In genomic region chr18:3266062-3266608, GRCh38 we compare ENCODE assay signal across 16 cellular contexts. TPM values are rescaled to one million over a fixed set of nuclear protein-coding genes. Genes with fewer than 3 reads are reported as not detected.
A peak's percentile ranks its signal among the peaks of the same experiment; 100 is the strongest.
DNase-seq lines count a peak whose midpoint lies in the region; ATAC-seq and TF ChIP-seq lines count a peak whose summit lies in the region.
"Had no signal": no experiment of that assay in that cellular context is flagged by ENCODE, and none has a peak within 500 bp of the region (broad histone marks: within the 10 kb centered on the region; RNA-seq: fewer than 3 reads in every experiment).

No MANE protein-coding gene starts in this region.

- H3K4me1 Mint-ChIP-seq in activated T-cell treated with anti-CD3 and anti-CD28 coated beads, Interleukin-2, amount 50 U/mL, for 72 hours (ENCODE audit: low read depth): peaks cover 75% of the 10 kb centered on the region
- peaks cover 56% of the 10 kb centered on the region for H3K4me1 Mint-ChIP-seq in activated naive CD8-positive, alpha-beta T cell treated with anti-CD3 and anti-CD28 coated beads, Interleukin-2, amount 10 ng/mL, durations not matched to agents 7 days and 5 days
- H3K4me1 Mint-ChIP-seq in immature natural killer cell: peaks cover 86 to 90% of the 10 kb centered on the region in 2 donors

- no peaks in the 10 kb centered on the region for H3K36me3 ChIP-seq in suprapubic skin
- H3K36me3 ChIP-seq: upper lobe of left lung had no signal

- peak overlapping the region; percentile 67 for H3K27ac Mint-ChIP-seq in activated T-cell treated with anti-CD3 and anti-CD28 coated beads, Interleukin-2, amount 50 U/mL, for 72 hours
- no peak overlapping the region for H3K27ac Mint-ChIP-seq in activated naive CD8-positive, alpha-beta T cell treated with anti-CD3 and anti-CD28 coated beads, Interleukin-2, amount 10 ng/mL, durations not matched to agents 7 days and 5 days
- peak overlapping the region; percentile 71 to 99 (median 82) for H3K27ac Mint-ChIP-seq in immature natural killer cell
- H3K27ac Mint-ChIP-seq: WTC11 had no signal

- H3K4me3 Mint-ChIP-seq in activated T-cell treated with anti-CD3 and anti-CD28 coated beads, Interleukin-2, amount 50 U/mL, for 72 hours: peak overlapping the region; percentile 59 to 70
- peak overlapping the region; percentile 8 for H3K4me3 Mint-ChIP-seq in activated naive CD8-positive, alpha-beta T cell treated with anti-CD3 and anti-CD28 coated beads, Interleukin-2, amount 10 ng/mL, durations not matched to agents 7 days and 5 days
- peak overlapping the region; percentile 16 to 61 (median 51) for H3K4me3 Mint-ChIP-seq in immature natural killer cell
- H3K4me3 Mint-ChIP-seq: WTC11 had no signal

- no peaks in the 10 kb centered on the region for H3K9me3 Mint-ChIP-seq in activated T-cell treated with anti-CD3 and anti-CD28 coated beads, Interleukin-2, amount 50 U/mL, for 72 hours
- no peaks in the 10 kb centered on the region for H3K9me3 Mint-ChIP-seq in activated naive CD8-positive, alpha-beta T cell treated with anti-CD3 and anti-CD28 coated beads, Interleukin-2, amount 10 ng/mL, durations not matched to agents 7 days and 5 days
- no peaks in the 10 kb centered on the region for H3K9me3 Mint-ChIP-seq in immature natural killer cell
- H3K9me3 Mint-ChIP-seq: nephron, WTC11 had no signal

- no peaks in the 10 kb centered on the region for H3K27me3 Mint-ChIP-seq in activated T-cell treated with anti-CD3 and anti-CD28 coated beads, Interleukin-2, amount 50 U/mL, for 72 hours (ENCODE audit: low read depth)
- no peaks in the 10 kb centered on the region for H3K27me3 Mint-ChIP-seq in activated naive CD8-positive, alpha-beta T cell treated with anti-CD3 and anti-CD28 coated beads, Interleukin-2, amount 10 ng/mL, durations not matched to agents 7 days and 5 days
- peaks cover 11 to 17% (median 13%) of the 10 kb centered on the region in 3 donors for H3K27me3 Mint-ChIP-seq in immature natural killer cell (ENCODE audit: low read depth in 3 of 3)

- POLR2A ChIA-PET in activated naive CD8-positive, alpha-beta T cell treated with anti-CD3 and anti-CD28 coated beads, Interleukin-2, amount 10 ng/mL, durations not matched to agents 7 days and 5 days (lab: Charles Lee): no interaction called here

- no peak for DNase-seq in activated T-cell treated with anti-CD3 and anti-CD28 coated beads, Interleukin-2, amount 50 U/mL, for 72 hours
- no peak for DNase-seq in activated T-cell treated with anti-CD3 and anti-CD28 coated beads, Interleukin-2, amount 50 U/mL, for 1 hour
- DNase-seq in activated naive CD8-positive, alpha-beta T cell treated with anti-CD3 and anti-CD28 coated beads, Interleukin-2, amount 10 ng/mL, durations not matched to agents 7 days and 5 days: no peak
- DNase-seq in immature natural killer cell (no peak), suprapubic skin (ENCODE audit: low spot score in 2 of 2) (no peak), C1 segment of cervical spinal cord (lab: John Stamatoyannopoulos, UW) (no peak), GM03348 (ENCODE audit: low spot score) (no peak)
- DNase-seq in NK-92 treated with Interleukin-12 subunit alpha and Interleukin-12 subunit beta, amount 100 ng/mL, for 24 hours (lab: John Stamatoyannopoulos, UW): no peak
- DNase-seq: activated gamma-delta T cell treated with Interleukin-2 at 50 U/mL for 16 hours, NCI-H1092, NCI-H524, small intestine, upper lobe of left lung had no signal

- 43% methylated on average over 7 of the region's 7 CpGs for WGBS in suprapubic skin

- H3K27me3 ChIP-seq in suprapubic skin: no peaks in the 10 kb centered on the region
- H3K27me3 ChIP-seq: SJSA1, upper lobe of left lung had no signal

- H3K9me3 ChIP-seq in suprapubic skin: no peaks in the 10 kb centered on the region
- H3K9me3 ChIP-seq: SJSA1, upper lobe of left lung had no signal

- TF ChIP-seq POLR2A in suprapubic skin (IDR thresholded peaks at IDR 0.05): no peak

- peak overlapping the region; percentile 6 for H3K4me3 ChIP-seq in suprapubic skin
- H3K4me3 ChIP-seq: SJSA1 had no signal

- TF ChIP-seq EP300 in suprapubic skin (IDR thresholded peaks at IDR 0.05): no peak

- peak overlapping the region; percentile 65 for H3K27ac ChIP-seq in suprapubic skin
- H3K27ac ChIP-seq: SJSA1 had no signal

- ATAC-seq in activated T-cell treated with anti-CD3 and anti-CD28 coated beads, Interleukin-2, amount 50 U/mL, for 72 hours (replicated peaks in 1 of 2): no peak
- no peak for ATAC-seq in activated naive CD8-positive, alpha-beta T cell treated with anti-CD3 and anti-CD28 coated beads, Interleukin-2, amount 10 ng/mL, durations not matched to agents 7 days and 5 days (ENCODE audit: low read depth)
- ATAC-seq: WTC11 had no signal

- peaks cover 73% of the 10 kb centered on the region for H3K4me1 ChIP-seq in suprapubic skin

- no peak for TF ChIP-seq CTCF in suprapubic skin (IDR thresholded peaks at IDR 0.05)

- H3K36me3 Mint-ChIP-seq in activated T-cell treated with anti-CD3 and anti-CD28 coated beads, Interleukin-2, amount 50 U/mL, for 72 hours (ENCODE audit: insufficient read depth in 2 of 2): peaks cover 6 to 8% of the 10 kb centered on the region in 2 donors
- H3K36me3 Mint-ChIP-seq in activated naive CD8-positive, alpha-beta T cell treated with anti-CD3 and anti-CD28 coated beads, Interleukin-2, amount 10 ng/mL, durations not matched to agents 7 days and 5 days: peaks cover 21% of the 10 kb centered on the region
- H3K36me3 Mint-ChIP-seq in immature natural killer cell: no peaks in the 10 kb centered on the region
- H3K36me3 Mint-ChIP-seq: WTC11 had no signal

RNA-seq across cellular contexts. Expression of gene MYL12B, which starts 4.2 kb away (rescaled TPM):
- 100 to 1,000 TPM; 235 to 276 TPM for total RNA-seq in activated T-cell treated with anti-CD3 and anti-CD28 coated beads, Interleukin-2, amount 50 U/mL, for 72 hours
- total RNA-seq in activated naive CD8-positive, alpha-beta T cell treated with anti-CD3 and anti-CD28 coated beads, Interleukin-2, amount 10 ng/mL, durations not matched to agents 7 days and 5 days: 100 to 1,000 TPM; 354 to 358 TPM
- 1,000 to 10,000 TPM; 1,023 to 1,314 (median 1,183) TPM for polyA plus RNA-seq in immature natural killer cell
- total RNA-seq in suprapubic skin: 100 to 1,000 TPM; 182 to 333 (median 295) TPM

RNA-seq across cellular contexts. Expression of gene MYL12A, which starts 18.5 kb away (rescaled TPM):
- total RNA-seq in activated T-cell treated with anti-CD3 and anti-CD28 coated beads, Interleukin-2, amount 50 U/mL, for 72 hours: 100 to 1,000 TPM; 425 to 483 TPM
- total RNA-seq in activated naive CD8-positive, alpha-beta T cell treated with anti-CD3 and anti-CD28 coated beads, Interleukin-2, amount 10 ng/mL, durations not matched to agents 7 days and 5 days: 100 to 1,000 TPM; 843 to 864 TPM
- polyA plus RNA-seq in immature natural killer cell: 1,000 to 10,000 TPM; 2,810 to 4,711 (median 3,144) TPM
- 100 to 1,000 TPM; 190 to 259 (median 242) TPM for total RNA-seq in suprapubic skin

RNA-seq across cellular contexts. Expression of gene MYOM1, which starts 46.4 kb away (rescaled TPM):
- 1 to 10 TPM in 1 of 2 donors, under 1 TPM in 1; 0.39 to 1.1 TPM for total RNA-seq in activated T-cell treated with anti-CD3 and anti-CD28 coated beads, Interleukin-2, amount 50 U/mL, for 72 hours
- 1 to 10 TPM; 2.7 to 3.3 TPM for total RNA-seq in activated naive CD8-positive, alpha-beta T cell treated with anti-CD3 and anti-CD28 coated beads, Interleukin-2, amount 10 ng/mL, durations not matched to agents 7 days and 5 days
- polyA plus RNA-seq in immature natural killer cell: 1 to 10 TPM in 1 of 3 donors, under 1 TPM in 1, not detected in 1; 0.72 to 1.2 TPM
- 1 to 10 TPM in 3 of 4 donors, under 1 TPM in 1; 0.99 to 2.1 (median 1.6) TPM for total RNA-seq in suprapubic skin
- total RNA-seq: SJSA1 had no signal

Comparison
In these comparisons a context has a peak if more than half of its experiments do, and no peak if none do; other contexts are left out.
1. H3K4me3 Mint-ChIP-seq: peak in every context shown above with its lines; median percentile 64 in activated T-cell treated with anti-CD3 and anti-CD28 coated beads, Interleukin-2, amount 50 U/mL, for 72 hours; 51 in immature natural killer cell; 8 in activated naive CD8-positive, alpha-beta T cell treated with anti-CD3 and anti-CD28 coated beads, Interleukin-2, amount 10 ng/mL, durations not matched to agents 7 days and 5 days.